Comparison of ENCODE assay signal across 24 cellular contexts in the genomic region with DNA sequence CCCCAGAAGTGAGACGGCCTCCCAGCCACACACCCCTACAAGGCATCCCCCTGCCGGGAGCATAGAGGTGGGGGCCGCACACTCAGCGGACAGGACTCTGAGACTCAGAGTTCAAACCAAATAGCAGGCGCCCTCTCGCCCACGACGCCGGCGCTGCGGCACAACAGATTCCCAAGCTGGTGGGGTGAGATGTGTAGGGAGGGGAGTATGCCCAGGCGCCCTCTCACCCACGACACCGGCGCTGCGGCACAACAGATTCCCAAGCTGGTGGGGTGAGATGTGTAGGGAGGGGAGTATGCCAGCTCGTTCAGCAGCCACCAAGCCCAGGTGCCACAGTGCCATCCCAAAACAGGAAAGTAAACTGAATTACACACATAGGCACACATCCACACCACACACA.
"Had no signal": no experiment of that assay in that cellular context is flagged by ENCODE, and none has a peak within 500 bp of the region (broad histone marks: within the 10 kb centered on the region; RNA-seq: fewer than 3 reads in every experiment).

No MANE protein-coding gene starts in this region.

- H3K4me3 ChIP-seq: K562, SJSA1, SK-N-MC had no signal

- H3K27me3 ChIP-seq: SJSA1 had no signal

- H3K4me1 ChIP-seq: SJSA1 had no signal

- ATAC-seq: K562 had no signal

- H3K27ac ChIP-seq: HL-60, KMS-11, SJSA1, SK-N-MC had no signal

- H3K36me3 ChIP-seq: SJSA1 had no signal

- H3K9ac ChIP-seq: KMS-11 had no signal

- DNase-seq: Kasumi-1, MM.1S, NCI-H1048, NCI-H1105, NCI-H1417, NCI-H1436 treated with DMSO at 0.1 percent for 48 hours, NCI-H1694 treated with DMSO at 0.1 percent for 48 hours, NCI-H1930, NCI-H2081 treated with DMSO at 0.1 percent for 48 hours, NCI-H2171, NCI-H226, NCI-H446, NCI-H510A, NCI-H524 treated with DMSO at 0.1 percent for 48 hours, NCI-H69, NCI-H774, Right ventricle myocardium superior, RPMI8226, SIG-M5 had no signal

- H3K4me2 ChIP-seq: KMS-11 had no signal
